Comparison of ENCODE assay signal across 12 cellular contexts in genomic region chr5:176716320-176716719, GRCh38.
DNase-seq lines count a peak whose midpoint lies in the region; ATAC-seq, FAIRE-seq and TF ChIP-seq lines count a peak whose summit lies in the region.
"Had no signal": no experiment of that assay in that cellular context is flagged by ENCODE, and none has a peak within 500 bp of the region (broad histone marks: within the 10 kb centered on the region; RNA-seq: fewer than 3 reads in every experiment).

No MANE protein-coding gene starts in this region.

- no peaks in the 10 kb centered on the region for H4K20me1 ChIP-seq in OCI-LY7 (ENCODE audit: insufficient read depth, low read length)

- H3K9me3 Mint-ChIP-seq in Calu3 (ENCODE audit: low read depth, unreplicated experiment), result peaks cover 7% of the 10 kb centered on the region
- H3K9me3 Mint-ChIP-seq in activated naive CD8-positive, alpha-beta T cell treated with anti-CD3 and anti-CD28 coated beads, Interleukin-2, amount 50 U/mL, for 24 hours, result peaks cover 8% of the 10 kb centered on the region

- no peak overlapping the region for H3K27ac Mint-ChIP-seq in Calu3 (ENCODE audit: unreplicated experiment)
- no peak overlapping the region for H3K27ac Mint-ChIP-seq in activated naive CD8-positive, alpha-beta T cell treated with anti-CD3 and anti-CD28 coated beads, Interleukin-2, amount 50 U/mL, for 24 hours
- H3K27ac Mint-ChIP-seq: IgD-negative memory B cell had no signal

- no peaks in the 10 kb centered on the region for H3K4me1 Mint-ChIP-seq in Calu3 (ENCODE audit: low read depth, unreplicated experiment)
- no peaks in the 10 kb centered on the region for H3K4me1 Mint-ChIP-seq in activated naive CD8-positive, alpha-beta T cell treated with anti-CD3 and anti-CD28 coated beads, Interleukin-2, amount 50 U/mL, for 24 hours
- H3K4me1 Mint-ChIP-seq: IgD-negative memory B cell had no signal

- no peaks in the 10 kb centered on the region for H3K36me3 ChIP-seq in OCI-LY7 (ENCODE audit: insufficient read depth, low read length)

- no peaks in the 10 kb centered on the region for H3K9me3 ChIP-seq in OCI-LY7 (ENCODE audit: low read length)

- CTCF ChIA-PET in Calu3 (lab: Charles Lee) (interaction anchor here (1.2 kb wide), 1 partner anchor 55 kb away, joined by 4 read pairs; no protein-coding TSS in a partner anchor), OCI-LY7 (lab: Charles Lee; ENCODE audit: unreplicated experiment) (no interaction called here)

- intact Hi-C loops in Calu3 (cut with micrococcal nuclease; ENCODE audit: unreplicated experiment), result no loop called here
- intact Hi-C loops in OCI-LY7 (cut with micrococcal nuclease; ENCODE audit: unreplicated experiment), result no loop called here

- no peaks in the 10 kb centered on the region for H3K9me2 ChIP-seq in OCI-LY7 (ENCODE audit: insufficient read depth, low read length)

- POLR2A ChIA-PET in OCI-LY7 (lab: Charles Lee), result interaction anchor here (0.6 kb wide), 1 partner anchor 325 kb away, joined by 3 read pairs; no protein-coding TSS in a partner anchor

- no peak for TF ChIP-seq CTCF in AG10803 (conservative IDR thresholded peaks at IDR 0.05; ENCODE audit: low read length)
- no peak for TF ChIP-seq CTCF in foreskin keratinocyte (conservative IDR thresholded peaks at IDR 0.05)
- TF ChIP-seq CTCF in Calu3 (IDR thresholded peaks at IDR 0.05; ENCODE audit: unreplicated experiment), result no peak
- TF ChIP-seq CTCF in OCI-LY7 (conservative IDR thresholded peaks at IDR 0.05; ENCODE audit: low read length), result no peak

- no peak overlapping the region for H3K4me3 ChIP-seq in AG10803 (ENCODE audit: low read length)
- no peak overlapping the region for H3K4me3 ChIP-seq in OCI-LY7 (ENCODE audit: low read depth, low read length, poor library complexity, severe bottlenecking)

- no peaks in the 10 kb centered on the region for H3K79me2 ChIP-seq in OCI-LY7 (ENCODE audit: insufficient read depth, low read depth, low read length)

- ATAC-seq in foreskin keratinocyte, result peak; percentile 68
- ATAC-seq in activated naive CD8-positive, alpha-beta T cell treated with anti-CD3 and anti-CD28 coated beads, Interleukin-2, amount 50 U/mL, for 24 hours, result no peak
- ATAC-seq: left cardiac atrium had no signal

- H3K4me2 ChIP-seq in OCI-LY7 (ENCODE audit: low read length), result no peak overlapping the region

- no peak for FAIRE-seq in H54 (lab: Jason Lieb, UNC)

- DNase-seq in AG10803 (ENCODE audit: low read depth), result peak; percentile 73
- DNase-seq in H54 (ENCODE audit: insufficient read length, low spot score), result peak; percentile 47
- peak; percentile 49 for DNase-seq in SW480 (ENCODE audit: low spot score)
- peak; percentile 65 to 76 for DNase-seq in foreskin keratinocyte
- DNase-seq in Calu3, result no peak
- DNase-seq in GM19240 (ENCODE audit: insufficient read length, low spot score), result no peak
- no peak for DNase-seq in activated naive CD8-positive, alpha-beta T cell treated with anti-CD3 and anti-CD28 coated beads, Interleukin-2, amount 50 U/mL, for 24 hours
- no peak for DNase-seq in OCI-LY7 (ENCODE audit: low spot score)
- DNase-seq: DND-41; effector CD4-positive, alpha-beta T cell; left cardiac atrium had no signal

- peaks cover 90% of the 10 kb centered on the region for H3K27me3 Mint-ChIP-seq in Calu3 (ENCODE audit: unreplicated experiment)
- peaks cover 56% of the 10 kb centered on the region for H3K27me3 Mint-ChIP-seq in activated naive CD8-positive, alpha-beta T cell treated with anti-CD3 and anti-CD28 coated beads, Interleukin-2, amount 50 U/mL, for 24 hours

- H3K36me3 Mint-ChIP-seq in Calu3 (ENCODE audit: insufficient read depth, unreplicated experiment), result peaks cover 4% of the 10 kb centered on the region
- peaks cover 3% of the 10 kb centered on the region for H3K36me3 Mint-ChIP-seq in activated naive CD8-positive, alpha-beta T cell treated with anti-CD3 and anti-CD28 coated beads, Interleukin-2, amount 50 U/mL, for 24 hours (ENCODE audit: low read depth)
- H3K36me3 Mint-ChIP-seq: IgD-negative memory B cell had no signal

- no peaks in the 10 kb centered on the region for H3K4me1 ChIP-seq in foreskin keratinocyte
- no peaks in the 10 kb centered on the region for H3K4me1 ChIP-seq in OCI-LY7 (ENCODE audit: insufficient read depth, low read length, poor library complexity, severe bottlenecking)

- no peak overlapping the region for H3K4me3 Mint-ChIP-seq in Calu3 (ENCODE audit: low read depth, unreplicated experiment)
- H3K4me3 Mint-ChIP-seq in activated naive CD8-positive, alpha-beta T cell treated with anti-CD3 and anti-CD28 coated beads, Interleukin-2, amount 50 U/mL, for 24 hours, result no peak overlapping the region

- H2AFZ ChIP-seq in OCI-LY7 (ENCODE audit: low read length), result no peak overlapping the region

- TF ChIP-seq POLR2A in H54 (IDR thresholded peaks at IDR 0.05; ENCODE audit: low read depth, low read length), result no peak

- BruUV-seq in Calu3 (replicated peaks; lab: Mats Ljungman, UMichigan), result no TSS peak
- no TSS peak for BruUV-seq in OCI-LY7 (replicated peaks; lab: Mats Ljungman, UMichigan)

- H3K27me3 ChIP-seq in foreskin keratinocyte, result peaks cover 25% of the 10 kb centered on the region

- H3K27ac ChIP-seq in foreskin keratinocyte, result no peak overlapping the region
- no peak overlapping the region for H3K27ac ChIP-seq in OCI-LY7 (ENCODE audit: low read depth, low read length, poor library complexity, severe bottlenecking)

Comparison
In these comparisons a context has a peak if more than half of its experiments do, and no peak if none do; other contexts are left out.
1. DNase-seq: peak in AG10803 (single experiment), H54 (single experiment), SW480 (single experiment) and foreskin keratinocyte (2 of 2); none in Calu3 (single experiment), GM19240 (single experiment), activated naive CD8-positive, alpha-beta T cell treated with anti-CD3 and anti-CD28 coated beads, Interleukin-2, amount 50 U/mL, for 24 hours (single experiment) and OCI-LY7 (single experiment).